ENCODE assay signal across 20 cellular contexts in the genomic region with DNA sequence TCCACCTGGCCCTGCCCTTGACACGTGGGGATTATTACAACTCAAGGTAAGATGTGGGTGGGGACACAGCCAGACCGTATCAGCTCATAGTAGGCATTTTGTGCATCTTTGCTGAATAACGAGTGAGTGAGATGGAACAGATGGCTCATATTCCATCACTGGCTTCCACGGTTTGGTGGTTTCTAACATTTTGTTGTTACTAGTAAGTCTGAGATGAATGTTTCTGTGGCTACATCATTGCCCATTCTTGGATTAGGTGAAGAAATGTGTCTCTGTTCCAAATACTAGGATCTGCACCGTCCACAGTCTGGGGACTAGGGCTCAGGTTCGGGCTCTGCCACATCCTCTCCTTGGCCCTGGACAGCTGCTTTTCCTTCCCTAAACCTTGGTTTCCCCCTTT. TPM values are rescaled to one million over a fixed set of nuclear protein-coding genes. Genes with fewer than 3 reads are reported as not detected.
A peak's percentile ranks its signal among the peaks of the same experiment; 100 is the strongest.
DNase-seq lines count a peak whose midpoint lies in the region; ATAC-seq, FAIRE-seq and TF ChIP-seq lines count a peak whose summit lies in the region.
"Had no signal": no experiment of that assay in that cellular context is flagged by ENCODE, and none has a peak within 500 bp of the region (broad histone marks: within the 10 kb centered on the region; RNA-seq: fewer than 3 reads in every experiment).

No MANE protein-coding gene starts in this region.

- TF ChIP-seq EP300 in esophagus muscularis mucosa (IDR thresholded peaks at IDR 0.05) = no peak

- 56% methylated on average over 6 of the region's 6 CpGs for WGBS in esophagus muscularis mucosa

- no peak for TF ChIP-seq POLR2A in esophagus muscularis mucosa (IDR thresholded peaks at IDR 0.05; ENCODE audit: low read depth)

- H3K4me3 ChIP-seq in AG10803 (ENCODE audit: low read length) = no peak overlapping the region
- H3K4me3 ChIP-seq in esophagus muscularis mucosa = no peak overlapping the region

- peaks cover 0 to 9% (median 4%) of the 10 kb centered on the region in 4 donors for H3K27me3 ChIP-seq in esophagus muscularis mucosa

- no peak overlapping the region for H3K27ac ChIP-seq in esophagus muscularis mucosa (replicated peaks in 1 of 4)
- H3K27ac ChIP-seq: HL-60 had no signal

- DNase-seq in AG08396 (ENCODE audit: low spot score) (peak; percentile 55), AG10803 (ENCODE audit: low read depth) (peak; percentile 38), amniotic epithelial cell (ENCODE audit: low read depth) (peak; percentile 16), kidney tubule cell (ENCODE audit: low spot score) (peak; percentile 31), esophagus muscularis mucosa (ENCODE audit: extremely low spot score) (no peak), D721Med (ENCODE audit: insufficient read length, low spot score) (no peak)
- DNase-seq: ACHN; BE2C; CD4-positive, alpha-beta T cell; H7; MV-4-11; NCI-H1417; NCI-H2029; NCI-H2171; NCI-H446 treated with DMSO at 0.1 percent for 48 hours; NK-92 treated with Interleukin-12 subunit alpha and Interleukin-12 subunit beta, amount 100 ng/mL, for 24 hours; SHP77 treated with DMSO at 0.1 percent for 48 hours had no signal

- no peak for TF ChIP-seq CTCF in AG10803 (conservative IDR thresholded peaks at IDR 0.05; ENCODE audit: low read length)
- no peak for TF ChIP-seq CTCF in esophagus muscularis mucosa (IDR thresholded peaks at IDR 0.05)
- TF ChIP-seq CTCF in D721Med (IDR thresholded peaks at IDR 0.05; ENCODE audit: insufficient read depth, missing control alignments) = no peak

- peaks cover 22 to 30% (median 24%) of the 10 kb centered on the region in 4 donors for H3K4me1 ChIP-seq in esophagus muscularis mucosa
- H3K4me1 ChIP-seq: BE2C had no signal

- ATAC-seq in HG02759 (IDR thresholded peaks at IDR 0.05; ENCODE audit: unreplicated experiment) = no peak

- FAIRE-seq in D721Med (lab: Jason Lieb, UNC) = no peak
- FAIRE-seq: HTR-8/SVneo had no signal

- intact Hi-C loops in esophagus muscularis mucosa (cut with DNase I) = loop anchor here (5.0 kb wide), 1 partner anchor 103 kb away; no protein-coding TSS in a partner anchor

- H3K9me3 ChIP-seq in esophagus muscularis mucosa = no peaks in the 10 kb centered on the region
- H3K9me3 ChIP-seq: BE2C had no signal

- H3K36me3 ChIP-seq in esophagus muscularis mucosa = no peaks in the 10 kb centered on the region
- H3K36me3 ChIP-seq: BE2C had no signal

RNA-seq across cellular contexts. Expression of a gene that starts 3.6 kb away (rescaled TPM):
- total RNA-seq in esophagus muscularis mucosa = 10 to 100 TPM in 1 of 4 donors, 1 to 10 TPM in 3; 4.2 to 28.5 (median 8.7) TPM

RNA-seq across cellular contexts. Expression of a gene that starts 44.0 kb away (rescaled TPM):
- total RNA-seq in esophagus muscularis mucosa = 10 to 100 TPM; 13.7 to 18.7 (median 15.2) TPM

Comparison
In these comparisons a context has a peak if more than half of its experiments do, and no peak if none do; other contexts are left out.
1. DNase-seq: peak in AG08396 (single experiment), AG10803 (single experiment), amniotic epithelial cell (single experiment) and kidney tubule cell (single experiment); none in esophagus muscularis mucosa (single experiment) and D721Med (single experiment).